25 cellular contexts compared by ENCODE assay signal in genomic region chr15:69903476-69904295, GRCh38.
A peak's percentile ranks its signal among the peaks of the same experiment; 100 is the strongest.
DNase-seq lines count a peak whose midpoint lies in the region; ATAC-seq and TF ChIP-seq lines count a peak whose summit lies in the region.
"Had no signal": no experiment of that assay in that cellular context is flagged by ENCODE, and none has a peak within 500 bp of the region (broad histone marks: within the 10 kb centered on the region; RNA-seq: fewer than 3 reads in every experiment).

No MANE protein-coding gene starts in this region.

- H3K9me3 Mint-ChIP-seq in endothelial cell (ENCODE audit: unreplicated experiment): no peaks in the 10 kb centered on the region
- H3K9me3 Mint-ChIP-seq: activated CD4-positive, alpha-beta memory T cell treated with anti-CD3 and anti-CD28 coated beads, Interleukin-2, amount 10 ng/mL, durations not matched to agents 7 days and 5 days; T-helper 1 cell treated with Interleukin-12 subunit alpha and Interleukin-12 subunit beta and Interleukin-4 antibody, amounts not matched to agents 30 μg/mL and 1 μg/mL, for 36 hours; type B pancreatic cell had no signal

- in situ Hi-C loops in Panc1 (cut with HindIII; ENCODE audit: low pct_unique_long_range_greater_than_20kb, low sequenced_read_pairs): no loop called here

- no peaks in the 10 kb centered on the region for H3K27me3 ChIP-seq in Panc1 (ENCODE audit: control insufficient read depth, insufficient read depth, low read length)

- CTCF ChIA-PET in Panc1 (lab: Charles Lee): no interaction called here

- no peaks in the 10 kb centered on the region for H3K36me3 ChIP-seq in Panc1 (ENCODE audit: control insufficient read depth, insufficient read depth, low read length)
- H3K36me3 ChIP-seq in mesodermal cell (ENCODE audit: control insufficient read depth, insufficient read depth, low read length): no peaks in the 10 kb centered on the region

- DNase-seq in AG08395 (ENCODE audit: low spot score) (peak; percentile 43), Panc1 (ENCODE audit: low read depth, low spot score) (no peak), endothelial cell (ENCODE audit: low spot score) (no peak), islet precursor cell (no peak)
- DNase-seq in stimulated activated CD4-positive, alpha-beta T cell treated with anti-CD3 and anti-CD28 coated beads, Interleukin-2, amount 100 ng/mL, for 24 hours: no peak
- no peak for DNase-seq in activated CD4-positive, CD25-positive, alpha-beta regulatory T cell (lab: John Stamatoyannopoulos, UW)
- DNase-seq in stimulated activated CD4-positive, alpha-beta T cell treated with anti-CD3 and anti-CD28 coated beads, Interleukin-4, amount 100 ng/mL, for 24 hours: no peak
- DNase-seq: activated CD4-positive, alpha-beta memory T cell treated with anti-CD3 and anti-CD28 coated beads, Interleukin-2, amount 10 ng/mL, durations not matched to agents 7 days and 5 days; activated naive CD4-positive, alpha-beta T cell treated with Interleukin-2 at 50 U/mL for 16 hours; activated T-cell treated with anti-CD3 and anti-CD28 coated beads, Interleukin-2, amount 50 U/mL, for 1 hour; cortex of kidney; DMS153; left ventricle myocardium superior; NCI-H1417 treated with DMSO at 0.1 percent for 48 hours; NCI-H2171 treated with DMSO at 0.1 percent for 48 hours; NCI-H748 treated with DMSO at 0.1 percent for 48 hours; nucleus accumbens; right cardiac atrium; SHP77 treated with DMSO at 0.1 percent for 48 hours; stimulated activated naive CD8-positive, alpha-beta T cell treated with anti-CD3 and anti-CD28 coated beads, Interleukin-15, Interleukin-2, amounts not matched to agents 100 U/mL and 50 U/mL, for 24 hours had no signal

- no peaks in the 10 kb centered on the region for H3K4me1 ChIP-seq in Panc1 (ENCODE audit: control insufficient read depth, insufficient read depth, low read length)
- H3K4me1 ChIP-seq in mesodermal cell (ENCODE audit: control insufficient read depth, insufficient read depth, low read length, poor library complexity, severe bottlenecking): peaks cover 11% of the 10 kb centered on the region

- peak overlapping the region; percentile 87 for H3K27ac Mint-ChIP-seq in endothelial cell (ENCODE audit: unreplicated experiment)
- H3K27ac Mint-ChIP-seq: activated CD4-positive, alpha-beta memory T cell treated with anti-CD3 and anti-CD28 coated beads, Interleukin-2, amount 10 ng/mL, durations not matched to agents 7 days and 5 days; T-helper 1 cell treated with Interleukin-12 subunit alpha and Interleukin-12 subunit beta and Interleukin-4 antibody, amounts not matched to agents 30 μg/mL and 1 μg/mL, for 36 hours; type B pancreatic cell had no signal

- intact Hi-C loops in Panc1 (cut with micrococcal nuclease; ENCODE audit: unreplicated experiment): no loop called here

- POLR2A ChIA-PET in Panc1 (lab: Charles Lee): no interaction called here

- TF ChIP-seq CTCF in Panc1 (IDR thresholded peaks at IDR 0.05) (no peak), endothelial cell (IDR thresholded peaks at IDR 0.05; ENCODE audit: unreplicated experiment) (no peak)

- WGBS in mesodermal cell (ENCODE audit: insufficient coverage in 2 of 2), 2 experiments: 80 to 89% methylated on average over 7 to 8 of the region's 9 CpGs

- no peak overlapping the region for H3K4me3 ChIP-seq in Panc1 (ENCODE audit: low read depth in 2 of 2, low read length in 2 of 2)
- no peak overlapping the region for H3K4me3 ChIP-seq in mesodermal cell (ENCODE audit: extremely low read depth, insufficient read depth, low read length, poor library complexity, severe bottlenecking)

- H3K4me3 Mint-ChIP-seq in endothelial cell (ENCODE audit: unreplicated experiment): no peak overlapping the region
- H3K4me3 Mint-ChIP-seq: activated CD4-positive, alpha-beta memory T cell treated with anti-CD3 and anti-CD28 coated beads, Interleukin-2, amount 10 ng/mL, durations not matched to agents 7 days and 5 days; T-helper 1 cell treated with Interleukin-12 subunit alpha and Interleukin-12 subunit beta and Interleukin-4 antibody, amounts not matched to agents 30 μg/mL and 1 μg/mL, for 36 hours; type B pancreatic cell had no signal

- H3K9me3 ChIP-seq in Panc1 (ENCODE audit: control insufficient read depth, insufficient read depth, low read depth, low read length) (no peaks in the 10 kb centered on the region), mesodermal cell (ENCODE audit: control insufficient read depth, low read length) (no peaks in the 10 kb centered on the region)

- ATAC-seq in Panc1: 0 out of 2 replicates have a peak, but pooled peaks have one; percentile 27
- ATAC-seq: HCT116; left ventricle myocardium superior; right cardiac atrium; stimulated activated naive CD8-positive, alpha-beta T cell treated with anti-CD3 and anti-CD28 coated beads, Interleukin-15, Interleukin-2, amounts not matched to agents 100 U/mL and 50 U/mL, for 24 hours had no signal

- no TSS peak for BruUV-seq in Panc1 (replicated peaks; lab: Mats Ljungman, UMichigan)

- H3K36me3 Mint-ChIP-seq in endothelial cell (ENCODE audit: low read depth, unreplicated experiment): no peaks in the 10 kb centered on the region
- H3K36me3 Mint-ChIP-seq: type B pancreatic cell had no signal

- peaks cover 6% of the 10 kb centered on the region for H3K27me3 Mint-ChIP-seq in endothelial cell (ENCODE audit: unreplicated experiment)

- H3K4me1 Mint-ChIP-seq in endothelial cell (ENCODE audit: unreplicated experiment): peaks cover 29% of the 10 kb centered on the region
- H3K4me1 Mint-ChIP-seq: activated CD4-positive, alpha-beta memory T cell treated with anti-CD3 and anti-CD28 coated beads, Interleukin-2, amount 10 ng/mL, durations not matched to agents 7 days and 5 days had no signal

- no peak overlapping the region for H3K27ac ChIP-seq in Panc1 (ENCODE audit: low read length)
- peak overlapping the region; percentile 41 for H3K27ac ChIP-seq in mesodermal cell (ENCODE audit: low read depth, low read length, severe bottlenecking)
- H3K27ac ChIP-seq: C4-2B had no signal
